Comparison of ENCODE assay signal across 18 cellular contexts in the genomic region with DNA sequence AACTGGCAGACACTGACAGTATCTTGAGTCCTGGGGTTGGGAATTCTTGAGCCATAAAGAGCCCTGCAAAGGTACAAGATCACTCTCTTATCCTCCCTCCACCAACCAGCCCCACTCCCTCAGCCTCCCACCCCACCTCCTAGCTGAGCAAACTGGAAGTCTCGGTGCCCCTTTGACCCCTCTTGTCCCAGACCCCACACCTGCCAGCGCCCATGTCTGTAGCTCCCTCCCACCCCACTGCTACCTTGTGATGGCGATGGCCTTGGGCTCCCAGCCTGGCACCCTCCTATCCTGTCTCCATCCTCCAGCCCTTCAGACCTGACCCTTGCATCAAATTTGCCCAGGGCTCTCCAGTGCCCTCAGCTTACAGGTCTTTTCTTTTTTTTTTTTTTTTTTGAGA. TPM values are rescaled to one million over a fixed set of nuclear protein-coding genes. Genes with fewer than 3 reads are reported as not detected.
"Had no signal": no experiment of that assay in that cellular context is flagged by ENCODE, and none has a peak within 500 bp of the region (broad histone marks: within the 10 kb centered on the region; RNA-seq: fewer than 3 reads in every experiment).

No MANE protein-coding gene starts in this region.

- H3K27me3 ChIP-seq: pancreas had no signal

- H3K4me3 Mint-ChIP-seq: activated CD4-positive, alpha-beta T cell treated with anti-CD3 and anti-CD28 coated beads, Interleukin-2, amount 10 ng/mL, durations not matched to agents 24 days and 14 days; activated CD8-positive, alpha-beta T cell treated with anti-CD3 and anti-CD28 coated beads for 36 hours; activated naive CD8-positive, alpha-beta T cell; activated T-cell treated with anti-CD3 and anti-CD28 coated beads, Interleukin-2, amount 50 U/mL, for 4 hours; stimulated activated naive CD8-positive, alpha-beta T cell treated with anti-CD3 and anti-CD28 coated beads, Interleukin-15, Interleukin-2, amounts not matched to agents 100 ng/mL and 50 ng/mL, for 24 hours; T-helper 17 cell had no signal

- H3K27ac ChIP-seq: cardiac muscle cell, gastrocnemius medialis, left lung, pancreas, transverse colon had no signal

- H3K36me3 Mint-ChIP-seq: activated naive CD8-positive, alpha-beta T cell had no signal

- H3K27ac Mint-ChIP-seq: activated CD4-positive, alpha-beta T cell treated with anti-CD3 and anti-CD28 coated beads, Interleukin-2, amount 10 ng/mL, durations not matched to agents 24 days and 14 days; activated CD8-positive, alpha-beta T cell treated with anti-CD3 and anti-CD28 coated beads for 36 hours; activated naive CD8-positive, alpha-beta T cell; stimulated activated naive CD8-positive, alpha-beta T cell treated with anti-CD3 and anti-CD28 coated beads, Interleukin-15, Interleukin-2, amounts not matched to agents 100 ng/mL and 50 ng/mL, for 24 hours; T-helper 17 cell had no signal

- H3K9me3 Mint-ChIP-seq: activated CD4-positive, alpha-beta T cell treated with anti-CD3 and anti-CD28 coated beads, Interleukin-2, amount 10 ng/mL, durations not matched to agents 24 days and 14 days; activated CD8-positive, alpha-beta T cell treated with anti-CD3 and anti-CD28 coated beads for 36 hours; activated T-cell treated with anti-CD3 and anti-CD28 coated beads, Interleukin-2, amount 50 U/mL, for 4 hours; neural crest cell; stimulated activated naive CD8-positive, alpha-beta T cell treated with anti-CD3 and anti-CD28 coated beads, Interleukin-15, Interleukin-2, amounts not matched to agents 100 ng/mL and 50 ng/mL, for 24 hours had no signal

- DNase-seq: activated CD4-positive, alpha-beta T cell treated with anti-CD3 and anti-CD28 coated beads, Interleukin-2, amount 10 ng/mL, durations not matched to agents 24 days and 14 days; activated CD8-positive, alpha-beta T cell treated with anti-CD3 and anti-CD28 coated beads for 36 hours; activated T-cell treated with anti-CD3 and anti-CD28 coated beads, Interleukin-2, amount 50 U/mL, for 4 hours; amygdala; gastrocnemius medialis; kidney; left lung; stimulated activated CD4-positive, alpha-beta T cell treated with anti-CD3 and anti-CD28 coated beads, Interleukin-12 subunit alpha, Interleukin-12 subunit beta, amount 100 ng/mL, for 4 hours; stimulated activated CD4-positive, alpha-beta T cell treated with anti-CD3 and anti-CD28 coated beads, Interleukin-1b, Interleukin-23, amount 100 ng/mL, for 48 hours; T-helper 17 cell; transverse colon had no signal

- H3K4me1 ChIP-seq: pancreas had no signal

- H3K4me3 ChIP-seq: cardiac muscle cell, gastrocnemius medialis, left lung, pancreas, transverse colon had no signal

- H3K36me3 ChIP-seq: cardiac muscle cell, gastrocnemius medialis, left lung, pancreas, transverse colon had no signal

- H3K9me3 ChIP-seq: gastrocnemius medialis, left lung, pancreas, transverse colon had no signal

RNA-seq across cellular contexts. Expression of a gene that starts 8.6 kb away (rescaled TPM):
- total RNA-seq: activated CD4-positive, alpha-beta T cell treated with anti-CD3 and anti-CD28 coated beads, Interleukin-2, amount 10 ng/mL, durations not matched to agents 24 days and 14 days; activated CD8-positive, alpha-beta T cell treated with anti-CD3 and anti-CD28 coated beads for 36 hours; activated T-cell treated with anti-CD3 and anti-CD28 coated beads, Interleukin-2, amount 50 U/mL, for 4 hours; lung microvascular endothelial cell; T-helper 17 cell; transverse colon had no signal
- polyA plus RNA-seq: cardiac muscle cell had no signal

RNA-seq across cellular contexts. Expression of a gene that starts 34.1 kb away (rescaled TPM):
- total RNA-seq: activated CD4-positive, alpha-beta T cell treated with anti-CD3 and anti-CD28 coated beads, Interleukin-2, amount 10 ng/mL, durations not matched to agents 24 days and 14 days; activated CD8-positive, alpha-beta T cell treated with anti-CD3 and anti-CD28 coated beads for 36 hours; activated T-cell treated with anti-CD3 and anti-CD28 coated beads, Interleukin-2, amount 50 U/mL, for 4 hours; SK-MEL-5 had no signal

RNA-seq across cellular contexts. Expression of a gene that starts 43.9 kb away (rescaled TPM):
- total RNA-seq: activated CD4-positive, alpha-beta T cell treated with anti-CD3 and anti-CD28 coated beads, Interleukin-2, amount 10 ng/mL, durations not matched to agents 24 days and 14 days; activated CD8-positive, alpha-beta T cell treated with anti-CD3 and anti-CD28 coated beads for 36 hours; cardiac muscle cell; lung microvascular endothelial cell; T-helper 17 cell; transverse colon had no signal
- polyA plus RNA-seq: cardiac muscle cell had no signal
